9 cellular contexts compared by ENCODE assay signal in genomic region chr10:92291610-92291859, GRCh38. TPM values are rescaled to one million over a fixed set of nuclear protein-coding genes. Genes with fewer than 3 reads are reported as not detected.
DNase-seq lines count a peak whose midpoint lies in the region; ATAC-seq, FAIRE-seq and TF ChIP-seq lines count a peak whose summit lies in the region.
"Had no signal": no experiment of that assay in that cellular context is flagged by ENCODE, and none has a peak within 500 bp of the region (broad histone marks: within the 10 kb centered on the region; RNA-seq: fewer than 3 reads in every experiment).

No MANE protein-coding gene starts in this region.

- H3K4me1 ChIP-seq in heart left ventricle = peaks cover 0 to 31% (median 14%) of the 10 kb centered on the region in 12 donors
- peaks cover 14% of the 10 kb centered on the region for H3K4me1 ChIP-seq in keratinocyte (ENCODE audit: control insufficient read depth, extremely low read depth, insufficient read depth, low read length)

- TF ChIP-seq POLR2A in heart left ventricle (IDR thresholded peaks at IDR 0.05) = no peak

- peak overlapping the region; percentile 89 for H3K9ac ChIP-seq in keratinocyte (ENCODE audit: control insufficient read depth, extremely low read depth, insufficient read depth, low read length)

- no peak for FAIRE-seq in keratinocyte (lab: Jason Lieb, UNC)
- FAIRE-seq: colon had no signal

- intact Hi-C loops in heart left ventricle (cut with DNase I) = loop anchor here (1.0 to 10.0 kb wide), 11 partner anchors 49 to 205 kb away; no protein-coding TSS in a partner anchor
- intact Hi-C loops in cardiac septum (cut with DNase I) = loop anchor here (1.0 to 5.0 kb wide), 4 partner anchors 48 to 205 kb away; no protein-coding TSS in a partner anchor

- in situ Hi-C loops in GM13977 (cut with MboI; ENCODE audit: low pct_unique_long_range_greater_than_20kb, low sequenced_read_pairs, unreplicated experiment) = no loop called here

- H3K36me3 ChIP-seq in heart left ventricle (peaks cover 0 to 22% (median 10%) of the 10 kb centered on the region in 9 donors), keratinocyte (ENCODE audit: control insufficient read depth in 2 of 2, extremely low read depth in 1 of 2, insufficient read depth in 2 of 2, low read length in 2 of 2) (peaks cover 0 to 5% of the 10 kb centered on the region in 2 experiments)

- peaks cover 5% of the 10 kb centered on the region for H4K20me1 ChIP-seq in keratinocyte (ENCODE audit: control insufficient read depth, extremely low read depth, insufficient read depth, low read length)

- peak overlapping the region; percentile 88 for H3K4me2 ChIP-seq in keratinocyte (ENCODE audit: control insufficient read depth, extremely low read depth, insufficient read depth, low read depth, low read length)

- H3K4me3 ChIP-seq in heart left ventricle (peak overlapping the region; percentile 68 to 99 (median 93)), keratinocyte (ENCODE audit: control insufficient read depth in 2 of 3, extremely low read depth in 1 of 3, insufficient read depth in 2 of 3, low read depth in 1 of 3, low read length in 3 of 3) (peak overlapping the region; percentile 93 to 100 (median 94))

- H3K27ac Mint-ChIP-seq in activated naive CD4-positive, alpha-beta T cell treated with anti-CD3 and anti-CD28 coated beads, Interleukin-2, amount 50 U/mL, for 72 hours = peak overlapping the region; percentile 81 to 90

- H3K9me3 Mint-ChIP-seq in activated naive CD4-positive, alpha-beta T cell treated with anti-CD3 and anti-CD28 coated beads, Interleukin-2, amount 50 U/mL, for 72 hours = no peaks in the 10 kb centered on the region

- H3K27ac ChIP-seq in heart left ventricle (peak overlapping the region; percentile 83 to 99 (median 96)), keratinocyte (ENCODE audit: control insufficient read depth, insufficient read depth, low read length) (peak overlapping the region; percentile 86), temporal lobe (ENCODE audit: low read depth, low read length) (peak overlapping the region; percentile 38)

- dilution Hi-C loops in keratinocyte (cut with MboI; ENCODE audit: extremely low pct_ligation_motif_present, low sequenced_read_pairs) = no loop called here

- H2AFZ ChIP-seq in keratinocyte (ENCODE audit: control insufficient read depth, low read length) = peak overlapping the region; percentile 89

- WGBS in heart left ventricle, 4 donors = 0% methylated on average over 5 to 10 of the region's 10 CpGs

- no peaks in the 10 kb centered on the region for H3K9me1 ChIP-seq in keratinocyte (ENCODE audit: control insufficient read depth, extremely low read depth, insufficient read depth, low read length)

- ATAC-seq in heart left ventricle (peak in 1 of 4 donors; percentile 1), GM21737 (IDR thresholded peaks at IDR 0.05; ENCODE audit: unreplicated experiment) (no peak)
- ATAC-seq in activated naive CD4-positive, alpha-beta T cell treated with anti-CD3 and anti-CD28 coated beads, Interleukin-2, amount 50 U/mL, for 72 hours = no peak

- H3K27me3 ChIP-seq in heart left ventricle (no peaks in the 10 kb centered on the region), keratinocyte (ENCODE audit: control insufficient read depth, extremely low read depth, insufficient read depth, low read length) (no peaks in the 10 kb centered on the region)

- no peaks in the 10 kb centered on the region for H3K9me3 ChIP-seq in heart left ventricle
- no peaks in the 10 kb centered on the region for H3K9me3 ChIP-seq in keratinocyte (ENCODE audit: control insufficient read depth, low read depth, low read length)

- peaks cover 9 to 10% of the 10 kb centered on the region in 2 donors for H3K36me3 Mint-ChIP-seq in activated naive CD4-positive, alpha-beta T cell treated with anti-CD3 and anti-CD28 coated beads, Interleukin-2, amount 50 U/mL, for 72 hours

- peak in 1 of 5 donors; percentile 11 for DNase-seq in heart left ventricle
- DNase-seq in cardiac septum (ENCODE audit: low spot score) = no peak
- no peak for DNase-seq in activated naive CD4-positive, alpha-beta T cell treated with anti-CD3 and anti-CD28 coated beads, Interleukin-2, amount 50 U/mL, for 72 hours (ENCODE audit: low spot score in 2 of 2)
- DNase-seq in keratinocyte (ENCODE audit: low read depth, low spot score) = no peak
- DNase-seq in GM13977 (ENCODE audit: low spot score) = no peak
- DNase-seq in NCI-H748 treated with DMSO at 0.1 percent for 48 hours (lab: John Stamatoyannopoulos, UW) = no peak

- H3K79me2 ChIP-seq in keratinocyte (ENCODE audit: control insufficient read depth, insufficient read depth, low read length) = peaks cover 51% of the 10 kb centered on the region

- TF ChIP-seq CTCF in heart left ventricle (IDR thresholded peaks at IDR 0.05) (no peak), keratinocyte (optimal IDR thresholded peaks at IDR 0.05 in 1 of 3, IDR thresholded peaks at IDR 0.05 in 1 of 3, conservative IDR thresholded peaks at IDR 0.05 in 1 of 3; ENCODE audit: extremely low read depth in 1 of 3, insufficient read depth in 2 of 3, low read length in 3 of 3) (no peak), GM13977 (IDR thresholded peaks at IDR 0.05; ENCODE audit: extremely low read depth, insufficient read depth, missing control alignments) (no peak)

RNA-seq across cellular contexts. Expression of gene MARCHF5, which starts 0.6 kb away (rescaled TPM):
- total RNA-seq in heart left ventricle (10 to 100 TPM; 14.8 to 55.7 (median 29.4) TPM), cardiac septum (32.1 TPM), temporal lobe (25.3 TPM)
- polyA plus RNA-seq in heart left ventricle (10 to 100 TPM; 11.8 to 39.4 TPM), keratinocyte (32.4 to 54.1 TPM (median 41.2 TPM) in 3 replicates)
- total RNA-seq in activated naive CD4-positive, alpha-beta T cell treated with anti-CD3 and anti-CD28 coated beads, Interleukin-2, amount 50 U/mL, for 72 hours = 10 to 100 TPM; 26.8 to 35.8 TPM
- 101 TPM for polyA plus RNA-seq in keratinocyte (2011; ENCODE audit: low read depth)
- polyA plus RNA-seq in keratinocyte (2011; cell fraction: cytosol; rRNA removed) = 32.0 and 69.2 TPM in 2 replicates
- polyA plus RNA-seq in keratinocyte (2011; cell fraction: nucleus; rRNA removed) = 51.8 and 66.9 TPM in 2 replicates
- polyA plus RNA-seq in keratinocyte (2012; ENCODE audit: low replicate concordance) = 37.1 and 79.6 TPM in 2 replicates
- 12.7 to 35.9 TPM (median 15.4 TPM) in 3 replicates for polyA minus RNA-seq in keratinocyte
- 9.4 TPM for polyA minus RNA-seq in keratinocyte (2011; cell fraction: cytosol; rRNA and poly(A)+ RNA removed)
- 18.3 and 35.9 TPM in 2 replicates for polyA minus RNA-seq in keratinocyte (2011; cell fraction: nucleus; rRNA and poly(A)+ RNA removed)

RNA-seq across cellular contexts. Expression of gene CPEB3, which starts 0.7 kb away (rescaled TPM):
- total RNA-seq in heart left ventricle (10 to 100 TPM in 5 of 9 donors, 1 to 10 TPM in 4; 6.2 to 17.2 (median 10.1) TPM), cardiac septum (8.3 TPM), temporal lobe (18.2 TPM)
- polyA plus RNA-seq in heart left ventricle (1 to 10 TPM; 1.5 to 3.4 TPM), keratinocyte (0.20 to 0.47 TPM (median 0.39 TPM) in 3 replicates)
- 1 to 10 TPM; 1.9 to 4.0 TPM for total RNA-seq in activated naive CD4-positive, alpha-beta T cell treated with anti-CD3 and anti-CD28 coated beads, Interleukin-2, amount 50 U/mL, for 72 hours
- polyA plus RNA-seq in keratinocyte (2011; ENCODE audit: low read depth) = 1.6 TPM
- polyA plus RNA-seq in keratinocyte (2011; cell fraction: cytosol; rRNA removed) = 0.21 and 0.24 TPM in 2 replicates
- 0.80 and 0.85 TPM in 2 replicates for polyA plus RNA-seq in keratinocyte (2011; cell fraction: nucleus; rRNA removed)
- polyA plus RNA-seq in keratinocyte (2012; ENCODE audit: low replicate concordance) = 0.29 and 2.2 TPM in 2 replicates
- polyA minus RNA-seq in keratinocyte = 0.46 to 0.86 TPM (median 0.49 TPM) in 3 replicates
- polyA minus RNA-seq in keratinocyte (2011; cell fraction: cytosol; rRNA and poly(A)+ RNA removed) = not detected
- 1.3 and 2.0 TPM in 2 replicates for polyA minus RNA-seq in keratinocyte (2011; cell fraction: nucleus; rRNA and poly(A)+ RNA removed)

Comparison
In these comparisons a context has a peak if more than half of its experiments do, and no peak if none do; other contexts are left out.
1. H3K27ac ChIP-seq: peak in every context shown above with its lines; median percentile 96 in heart left ventricle; 86 in keratinocyte; 38 in temporal lobe.